ENCODE assay signal across 26 cellular contexts in the genomic region with DNA sequence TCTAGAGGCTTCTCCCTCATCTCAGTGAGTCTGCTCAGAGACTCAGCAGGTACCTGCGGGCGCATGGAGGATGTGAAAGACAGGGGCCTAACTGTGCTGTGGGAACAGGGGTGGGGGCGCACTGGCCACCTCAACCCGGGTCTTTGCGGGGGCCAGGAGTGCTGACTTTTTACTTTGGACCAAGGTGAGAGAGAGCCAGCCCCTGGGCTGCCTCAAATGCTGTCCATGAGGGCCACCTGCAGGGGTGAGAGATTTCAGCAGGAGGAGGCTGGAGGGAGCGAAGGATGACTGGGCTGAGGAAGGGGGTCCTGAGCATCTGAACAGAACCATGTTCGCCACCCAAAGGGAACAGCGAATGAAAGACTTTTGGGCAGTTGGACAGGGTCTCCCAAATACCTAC.
"Had no signal": no experiment of that assay in that cellular context is flagged by ENCODE, and none has a peak within 500 bp of the region (broad histone marks: within the 10 kb centered on the region; RNA-seq: fewer than 3 reads in every experiment).

No MANE protein-coding gene starts in this region.

- H3K27me3 Mint-ChIP-seq: activated CD4-positive, alpha-beta memory T cell treated with anti-CD3 and anti-CD28 coated beads, Interleukin-2, amount 10 ng/mL, durations not matched to agents 7 days and 5 days; activated naive CD4-positive, alpha-beta T cell treated with anti-CD3 and anti-CD28 coated beads, Interleukin-2, amount 50 U/mL, for 24 hours; brain; dendritic cell treated with granulocyte-macrophage colony-stimulating factor and Interleukin-4, amounts not matched to agents 40 ng/mL and 50 ng/mL, for 4 days; type B pancreatic cell had no signal

- H3K4me3 ChIP-seq: ovary, prostate gland, thoracic aorta, vagina had no signal

- H3K27me3 ChIP-seq: ovary, vagina had no signal

- H3K36me3 Mint-ChIP-seq: activated naive CD4-positive, alpha-beta T cell treated with anti-CD3 and anti-CD28 coated beads, Interleukin-2, amount 50 U/mL, for 24 hours; brain; natural killer cell; stimulated activated memory B cell treated with anti-CD40 and anti-IgM and Interleukin-4, amounts not matched to agents 10 μg/mL and 1 μg/mL and 100 μg/mL, for 72 hours had no signal

- H3K9me3 Mint-ChIP-seq: activated CD4-positive, alpha-beta memory T cell treated with anti-CD3 and anti-CD28 coated beads, Interleukin-2, amount 10 ng/mL, durations not matched to agents 7 days and 5 days; activated naive CD4-positive, alpha-beta T cell treated with anti-CD3 and anti-CD28 coated beads, Interleukin-2, amount 50 U/mL, for 24 hours; activated T-helper 1 cell treated with anti-CD3 and anti-CD28 coated beads, Interleukin-12 subunit alpha, Interleukin-12 subunit beta, Interleukin-2, Interleukin-4 antibody, amounts not matched to agents 30 ng/mL and 10 ng/mL and 1 ng/mL, durations not matched to agents 14 hours and 24 hours and 36 hours; brain; dendritic cell treated with granulocyte-macrophage colony-stimulating factor and Interleukin-4, amounts not matched to agents 40 ng/mL and 50 ng/mL, for 4 days; natural killer cell; stimulated activated memory B cell treated with anti-CD40 and anti-IgM and Interleukin-4, amounts not matched to agents 10 μg/mL and 1 μg/mL and 100 μg/mL, for 72 hours; type B pancreatic cell had no signal

- H3K27ac Mint-ChIP-seq: activated CD4-positive, alpha-beta memory T cell treated with anti-CD3 and anti-CD28 coated beads, Interleukin-2, amount 10 ng/mL, durations not matched to agents 7 days and 5 days; activated naive CD4-positive, alpha-beta T cell treated with anti-CD3 and anti-CD28 coated beads, Interleukin-2, amount 50 U/mL, for 24 hours; activated T-helper 1 cell treated with anti-CD3 and anti-CD28 coated beads, Interleukin-12 subunit alpha, Interleukin-12 subunit beta, Interleukin-2, Interleukin-4 antibody, amounts not matched to agents 30 ng/mL and 10 ng/mL and 1 ng/mL, durations not matched to agents 14 hours and 24 hours and 36 hours; brain; dendritic cell treated with granulocyte-macrophage colony-stimulating factor and Interleukin-4, amounts not matched to agents 40 ng/mL and 50 ng/mL, for 4 days; natural killer cell; stimulated activated memory B cell treated with anti-CD40 and anti-IgM and Interleukin-4, amounts not matched to agents 10 μg/mL and 1 μg/mL and 100 μg/mL, for 72 hours; type B pancreatic cell had no signal

- H3K27ac ChIP-seq: ovary, prostate gland, vagina had no signal

- H3K36me3 ChIP-seq: ovary had no signal

- H3K9me3 ChIP-seq: ovary, prostate gland, thoracic aorta, vagina had no signal

- H3K4me1 Mint-ChIP-seq: activated CD4-positive, alpha-beta memory T cell treated with anti-CD3 and anti-CD28 coated beads, Interleukin-2, amount 10 ng/mL, durations not matched to agents 7 days and 5 days; activated naive CD4-positive, alpha-beta T cell treated with anti-CD3 and anti-CD28 coated beads, Interleukin-2, amount 50 U/mL, for 24 hours; natural killer cell had no signal

- H3K4me3 Mint-ChIP-seq: activated CD4-positive, alpha-beta memory T cell treated with anti-CD3 and anti-CD28 coated beads, Interleukin-2, amount 10 ng/mL, durations not matched to agents 7 days and 5 days; activated naive CD4-positive, alpha-beta T cell treated with anti-CD3 and anti-CD28 coated beads, Interleukin-2, amount 50 U/mL, for 24 hours; activated T-helper 1 cell treated with anti-CD3 and anti-CD28 coated beads, Interleukin-12 subunit alpha, Interleukin-12 subunit beta, Interleukin-2, Interleukin-4 antibody, amounts not matched to agents 30 ng/mL and 10 ng/mL and 1 ng/mL, durations not matched to agents 14 hours and 24 hours and 36 hours; brain; dendritic cell treated with granulocyte-macrophage colony-stimulating factor and Interleukin-4, amounts not matched to agents 40 ng/mL and 50 ng/mL, for 4 days; natural killer cell; stimulated activated memory B cell treated with anti-CD40 and anti-IgM and Interleukin-4, amounts not matched to agents 10 μg/mL and 1 μg/mL and 100 μg/mL, for 72 hours; type B pancreatic cell had no signal

- ATAC-seq: left ventricle myocardium superior; natural killer cell; right cardiac atrium; stimulated activated memory B cell treated with anti-CD40 and anti-IgM and Interleukin-4, amounts not matched to agents 10 μg/mL and 1 μg/mL and 100 μg/mL, for 72 hours had no signal

- DNase-seq: activated CD4-positive, alpha-beta memory T cell treated with anti-CD3 and anti-CD28 coated beads, Interleukin-2, amount 10 ng/mL, durations not matched to agents 7 days and 5 days; activated CD4-positive, alpha-beta T cell treated with anti-CD3 and anti-CD28 coated beads for 48 hours; activated gamma-delta T cell; activated T-cell treated with anti-CD3 and anti-CD28 coated beads for 4 hours; anterior cingulate cortex; effector CD4-positive, alpha-beta T cell; foreskin melanocyte; hippocampal formation; left ventricle myocardium superior; mammary epithelial cell; midbrain; natural killer cell; ovary; small intestine; stimulated activated CD4-positive, alpha-beta T cell treated with anti-CD3 and anti-CD28 coated beads, Interleukin-2, amount 100 ng/mL, for 24 hours; T-helper 1 cell had no signal
